In genomic region chr2:138493334-138493733, GRCh38 we compare ENCODE assay signal across 16 cellular contexts. TPM values are rescaled to one million over a fixed set of nuclear protein-coding genes. Genes with fewer than 3 reads are reported as not detected.
DNase-seq lines count a peak whose midpoint lies in the region; ATAC-seq and TF ChIP-seq lines count a peak whose summit lies in the region.
"Had no signal": no experiment of that assay in that cellular context is flagged by ENCODE, and none has a peak within 500 bp of the region (broad histone marks: within the 10 kb centered on the region; RNA-seq: fewer than 3 reads in every experiment).

No MANE protein-coding gene starts in this region.

- H3K4me1 ChIP-seq in GM23338 (ENCODE audit: insufficient read depth) = peaks cover 11% of the 10 kb centered on the region; the same call in 1 of the 2 replicates
- H3K4me1 ChIP-seq: Peyer's patch had no signal

- H3K36me3 Mint-ChIP-seq in GM23338 (ENCODE audit: low read depth) (no peaks in the 10 kb centered on the region; the same call in 2 of the 3 replicates), WTC11 (no peaks in the 10 kb centered on the region)

- no peaks in the 10 kb centered on the region for H4K20me1 ChIP-seq in GM23338 (replicated peaks; ENCODE audit: insufficient read depth)

- no peak overlapping the region for H2AFZ ChIP-seq in GM23338

- no peaks in the 10 kb centered on the region for H3K79me2 ChIP-seq in GM23338 (replicated peaks; ENCODE audit: insufficient read depth)

- ATAC-seq in GM23338 (peak; percentile 50), WTC11 (peak; percentile 44)

- CTCF ChIA-PET in WTC11 (lab: Charles Lee) = no interaction called here

- H3K9me2 ChIP-seq in GM23338 (ENCODE audit: insufficient read depth) = no peaks in the 10 kb centered on the region; the same call in 1 of the 2 replicates

- no peaks in the 10 kb centered on the region for H3K36me3 ChIP-seq in GM23338 (ENCODE audit: insufficient read depth)
- H3K36me3 ChIP-seq: Peyer's patch had no signal

- H3K27ac Mint-ChIP-seq in GM23338 (no peak overlapping the region), WTC11 (no peak overlapping the region)

- peaks cover 6% of the 10 kb centered on the region for H3K27me3 Mint-ChIP-seq in GM23338 (ENCODE audit: insufficient read depth, low read depth, poor library complexity)
- H3K27me3 Mint-ChIP-seq in WTC11 (ENCODE audit: low read depth) = no peaks in the 10 kb centered on the region

- H3K4me3 ChIP-seq in GM23338 = no peak overlapping the region
- H3K4me3 ChIP-seq: Peyer's patch had no signal

- no peak overlapping the region for H3K4me2 ChIP-seq in GM23338

- DNase-seq in NCI-H146 (lab: John Stamatoyannopoulos, UW) (peak; percentile 23), NCI-H146 treated with DMSO at 0.1 percent for 48 hours (lab: John Stamatoyannopoulos, UW; ENCODE audit: unreplicated experiment) (no peak), GM23338 (ENCODE audit: low spot score) (no peak), WTC11 (ENCODE audit: low spot score) (no peak), iPS-NIHi7 (ENCODE audit: extremely low spot score) (peak; percentile 22), D341Med (ENCODE audit: low spot score) (no peak), NCI-H1930 (lab: John Stamatoyannopoulos, UW) (no peak)
- DNase-seq in activated CD4-positive, alpha-beta T cell treated with anti-CD3 and anti-CD28 coated beads, Interleukin-2, amount 50 U/mL, for 4 hours = no peak
- DNase-seq: C1 segment of cervical spinal cord, DMS153, NCI-H1436 treated with DMSO at 0.1 percent for 48 hours, NCI-H2171, NCI-H510A, Peyer's patch, Right ventricle myocardium superior had no signal

- peaks cover 24% of the 10 kb centered on the region for H3K4me1 Mint-ChIP-seq in GM23338
- peaks cover 22% of the 10 kb centered on the region for H3K4me1 Mint-ChIP-seq in WTC11

- TF ChIP-seq CTCF in GM23338 (conservative IDR thresholded peaks at IDR 0.05; ENCODE audit: low read depth in 2 of 2) = no peak
- no peak for TF ChIP-seq CTCF in WTC11 (IDR thresholded peaks at IDR 0.05)

- H3K27me3 ChIP-seq in GM23338 (ENCODE audit: insufficient read depth) = no peaks in the 10 kb centered on the region
- H3K27me3 ChIP-seq: Peyer's patch had no signal

- H3K27ac ChIP-seq in GM23338 (ENCODE audit: low read depth) = no peak overlapping the region
- H3K27ac ChIP-seq: 22Rv1, Peyer's patch had no signal

- H3K4me3 Mint-ChIP-seq in GM23338 (no peak overlapping the region), WTC11 (no peak overlapping the region)

- H3K9me3 Mint-ChIP-seq in GM23338 = no peaks in the 10 kb centered on the region
- no peaks in the 10 kb centered on the region for H3K9me3 Mint-ChIP-seq in WTC11

- POLR2A ChIA-PET in WTC11 (lab: Charles Lee) = no interaction called here

- no peaks in the 10 kb centered on the region for H3F3A ChIP-seq in GM23338 (replicated peaks; ENCODE audit: low read depth)

TF ChIP-seq in GM23338, 12 proteins besides CTCF, POLR2A, EP300 and RAD21 (continues in another document):
- no peak for TF ChIP-seq NANOG (IDR thresholded peaks at IDR 0.05; ENCODE audit: borderline replicate concordance)

TF ChIP-seq in WTC11, 78 proteins besides CTCF, POLR2A, EP300 and RAD21 (continues in another document):
- TF ChIP-seq IRF1 (CRISPR knock-in tag; IDR thresholded peaks at IDR 0.05) (no peak), ETV6 (CRISPR knock-in tag; IDR thresholded peaks at IDR 0.05) (no peak), KAT7 (CRISPR knock-in tag; IDR thresholded peaks at IDR 0.05; ENCODE audit: borderline replicate concordance) (no peak), HMGXB4 (CRISPR knock-in tag; IDR thresholded peaks at IDR 0.05) (no peak), RORB (CRISPR knock-in tag; IDR thresholded peaks at IDR 0.05) (no peak), JAZF1 (CRISPR knock-in tag; IDR thresholded peaks at IDR 0.05) (no peak), ATF3 (CRISPR knock-in tag; conservative IDR thresholded peaks at IDR 0.05) (no peak), MLX (CRISPR knock-in tag; IDR thresholded peaks at IDR 0.05) (no peak)
- TF ChIP-seq, protein P1, sequence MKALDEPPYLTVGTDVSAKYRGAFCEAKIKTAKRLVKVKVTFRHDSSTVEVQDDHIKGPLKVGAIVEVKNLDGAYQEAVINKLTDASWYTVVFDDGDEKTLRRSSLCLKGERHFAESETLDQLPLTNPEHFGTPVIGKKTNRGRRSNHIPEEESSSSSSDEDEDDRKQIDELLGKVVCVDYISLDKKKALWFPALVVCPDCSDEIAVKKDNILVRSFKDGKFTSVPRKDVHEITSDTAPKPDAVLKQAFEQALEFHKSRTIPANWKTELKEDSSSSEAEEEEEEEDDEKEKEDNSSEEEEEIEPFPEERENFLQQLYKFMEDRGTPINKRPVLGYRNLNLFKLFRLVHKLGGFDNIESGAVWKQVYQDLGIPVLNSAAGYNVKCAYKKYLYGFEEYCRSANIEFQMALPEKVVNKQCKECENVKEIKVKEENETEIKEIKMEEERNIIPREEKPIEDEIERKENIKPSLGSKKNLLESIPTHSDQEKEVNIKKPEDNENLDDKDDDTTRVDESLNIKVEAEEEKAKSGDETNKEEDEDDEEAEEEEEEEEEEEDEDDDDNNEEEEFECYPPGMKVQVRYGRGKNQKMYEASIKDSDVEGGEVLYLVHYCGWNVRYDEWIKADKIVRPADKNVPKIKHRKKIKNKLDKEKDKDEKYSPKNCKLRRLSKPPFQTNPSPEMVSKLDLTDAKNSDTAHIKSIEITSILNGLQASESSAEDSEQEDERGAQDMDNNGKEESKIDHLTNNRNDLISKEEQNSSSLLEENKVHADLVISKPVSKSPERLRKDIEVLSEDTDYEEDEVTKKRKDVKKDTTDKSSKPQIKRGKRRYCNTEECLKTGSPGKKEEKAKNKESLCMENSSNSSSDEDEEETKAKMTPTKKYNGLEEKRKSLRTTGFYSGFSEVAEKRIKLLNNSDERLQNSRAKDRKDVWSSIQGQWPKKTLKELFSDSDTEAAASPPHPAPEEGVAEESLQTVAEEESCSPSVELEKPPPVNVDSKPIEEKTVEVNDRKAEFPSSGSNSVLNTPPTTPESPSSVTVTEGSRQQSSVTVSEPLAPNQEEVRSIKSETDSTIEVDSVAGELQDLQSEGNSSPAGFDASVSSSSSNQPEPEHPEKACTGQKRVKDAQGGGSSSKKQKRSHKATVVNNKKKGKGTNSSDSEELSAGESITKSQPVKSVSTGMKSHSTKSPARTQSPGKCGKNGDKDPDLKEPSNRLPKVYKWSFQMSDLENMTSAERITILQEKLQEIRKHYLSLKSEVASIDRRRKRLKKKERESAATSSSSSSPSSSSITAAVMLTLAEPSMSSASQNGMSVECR (CRISPR knock-in tag; IDR thresholded peaks at IDR 0.05; ENCODE audit: borderline replicate concordance) = no peak

RNA-seq across cellular contexts. Expression of gene SPOPL, which starts 8.2 kb away (rescaled TPM):
- total RNA-seq in GM23338 (2014; rRNA removed; shearing (Covaris generic)) = 13.5 and 15.4 TPM in 2 replicates
- 3.1 and 4.5 TPM in 2 replicates for polyA plus RNA-seq in GM23338 (2016; fragmentation: Nextera tagmentation; extraction: Ambion mirVana)
- total RNA-seq in WTC11 (2021) = 10.3 to 13.3 TPM (median 11.4 TPM) in 3 replicates

Comparison
In these comparisons a context has a peak if more than half of its experiments do, and no peak if none do; other contexts are left out.
1. DNase-seq: peak in NCI-H146 (single experiment) and iPS-NIHi7 (single experiment); none in NCI-H146 treated with DMSO at 0.1 percent for 48 hours (single experiment), GM23338 (single experiment), WTC11 (single experiment), activated CD4-positive, alpha-beta T cell treated with anti-CD3 and anti-CD28 coated beads, Interleukin-2, amount 50 U/mL, for 4 hours (0 of 2), D341Med (single experiment) and NCI-H1930 (0 of 2).